In the genomic region with DNA sequence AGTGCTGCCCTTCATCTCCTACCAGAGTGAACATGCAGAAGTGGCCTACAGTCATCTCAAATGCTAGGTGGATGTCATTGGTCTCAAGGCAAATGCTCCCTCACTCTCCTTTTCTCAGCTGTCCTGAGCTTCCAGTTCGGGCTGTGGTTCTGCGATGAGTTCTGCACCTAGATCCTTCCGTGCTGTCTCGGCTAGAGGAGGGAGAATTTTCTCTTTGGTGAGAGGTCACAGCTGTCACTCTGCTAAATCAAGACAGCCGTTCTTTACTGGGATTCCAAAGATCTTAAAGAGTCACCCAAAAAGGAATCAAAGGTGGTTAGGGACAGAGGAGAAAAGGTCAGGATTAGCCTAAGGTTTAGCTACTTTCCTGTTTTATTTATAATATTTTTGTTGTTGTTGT, we compare ENCODE assay signal across 9 cellular contexts. TPM values are rescaled to one million over a fixed set of nuclear protein-coding genes. Genes with fewer than 3 reads are reported as not detected.
DNase-seq lines count a peak whose midpoint lies in the region; ATAC-seq and TF ChIP-seq lines count a peak whose summit lies in the region.
"Had no signal": no experiment of that assay in that cellular context is flagged by ENCODE, and none has a peak within 500 bp of the region (broad histone marks: within the 10 kb centered on the region; RNA-seq: fewer than 3 reads in every experiment).

No MANE protein-coding gene starts in this region.

- no peak overlapping the region for H3K9ac ChIP-seq in iPS-15b (ENCODE audit: low read depth, low read length)

- CTCF ChIA-PET in activated CD4-positive, alpha-beta memory T cell treated with anti-CD3 and anti-CD28 coated beads for 36 hours (lab: Charles Lee) = interaction anchor here (1.6 to 2.7 kb wide), 4 partner anchors 18 to 221 kb away, joined by 6 to 13 read pairs (median 8); partner anchors contain the start of genes MYLK4 and SERPINB1

- intact Hi-C loops in activated CD4-positive, alpha-beta memory T cell treated with anti-CD3 and anti-CD28 coated beads for 36 hours (cut with micrococcal nuclease) = loop anchor here (5.0 to 10.0 kb wide), 3 partner anchors 134 to 1367 kb away; partner anchors contain the start of genes ECI2 and SERPINB9

- TF ChIP-seq CTCF in thoracic aorta (IDR thresholded peaks at IDR 0.05) = no peak

- no peak overlapping the region for H3K27ac Mint-ChIP-seq in activated naive CD4-positive, alpha-beta T cell treated with anti-CD3 and anti-CD28 coated beads, Interleukin-2, amount 50 U/mL, for 24 hours
- no peak overlapping the region for H3K27ac Mint-ChIP-seq in activated CD4-positive, alpha-beta memory T cell treated with anti-CD3 and anti-CD28 coated beads for 36 hours

- no peaks in the 10 kb centered on the region for H3K27me3 Mint-ChIP-seq in activated naive CD4-positive, alpha-beta T cell treated with anti-CD3 and anti-CD28 coated beads, Interleukin-2, amount 50 U/mL, for 24 hours
- no peaks in the 10 kb centered on the region for H3K27me3 Mint-ChIP-seq in activated CD4-positive, alpha-beta memory T cell treated with anti-CD3 and anti-CD28 coated beads for 36 hours

- peaks cover 2% of the 10 kb centered on the region for H3K36me3 Mint-ChIP-seq in activated naive CD4-positive, alpha-beta T cell treated with anti-CD3 and anti-CD28 coated beads, Interleukin-2, amount 50 U/mL, for 24 hours
- H3K36me3 Mint-ChIP-seq in activated CD4-positive, alpha-beta memory T cell treated with anti-CD3 and anti-CD28 coated beads for 36 hours = peaks cover 19% of the 10 kb centered on the region

- peak overlapping the region; percentile 94 for H3K4me3 Mint-ChIP-seq in activated naive CD4-positive, alpha-beta T cell treated with anti-CD3 and anti-CD28 coated beads, Interleukin-2, amount 50 U/mL, for 24 hours
- peak overlapping the region; percentile 71 for H3K4me3 Mint-ChIP-seq in activated CD4-positive, alpha-beta memory T cell treated with anti-CD3 and anti-CD28 coated beads for 36 hours

- H3K27ac ChIP-seq in thoracic aorta = peak overlapping the region in 1 of 2 donors; percentile 99
- H3K27ac ChIP-seq: RWPE1 had no signal

- peaks cover 17% of the 10 kb centered on the region for H3K4me1 ChIP-seq in iPS-15b (ENCODE audit: control insufficient read depth, insufficient read depth, low read length)
- H3K4me1 ChIP-seq in thoracic aorta (ENCODE audit: control insufficient read depth in 1 of 2, low read depth in 2 of 2) = peaks cover 25 to 57% of the 10 kb centered on the region in 2 donors

- no peak for DNase-seq in activated naive CD4-positive, alpha-beta T cell (lab: John Stamatoyannopoulos, UW)
- DNase-seq in activated CD4-positive, alpha-beta memory T cell treated with anti-CD3 and anti-CD28 coated beads for 36 hours = no peak
- DNase-seq in thoracic aorta (ENCODE audit: low spot score) (no peak), putamen (ENCODE audit: low spot score) (no peak)

- H3K27me3 ChIP-seq in iPS-15b (ENCODE audit: control insufficient read depth, insufficient read depth, low read length) = no peaks in the 10 kb centered on the region
- H3K27me3 ChIP-seq in thoracic aorta (replicated peaks; ENCODE audit: insufficient read depth) = no peaks in the 10 kb centered on the region

- H3K9me3 Mint-ChIP-seq in activated naive CD4-positive, alpha-beta T cell treated with anti-CD3 and anti-CD28 coated beads, Interleukin-2, amount 50 U/mL, for 24 hours = no peaks in the 10 kb centered on the region
- H3K9me3 Mint-ChIP-seq in activated CD4-positive, alpha-beta memory T cell treated with anti-CD3 and anti-CD28 coated beads for 36 hours = no peaks in the 10 kb centered on the region

- ATAC-seq in thoracic aorta (ENCODE audit: insufficient number of reproducible peaks, low FRiP score, low read depth) = no peak
- no peak for ATAC-seq in GM18861 (IDR thresholded peaks at IDR 0.05; ENCODE audit: unreplicated experiment)
- ATAC-seq in GM18511 (IDR thresholded peaks at IDR 0.05; ENCODE audit: unreplicated experiment) = no peak

- POLR2A ChIA-PET in activated CD4-positive, alpha-beta memory T cell treated with anti-CD3 and anti-CD28 coated beads for 36 hours (lab: Charles Lee) = interaction anchor here (0.6 to 1.5 kb wide), 2 partner anchors 12 to 296 kb away, joined by 3 read pairs; no protein-coding TSS in a partner anchor

- peaks cover 70% of the 10 kb centered on the region for H3K4me1 Mint-ChIP-seq in activated naive CD4-positive, alpha-beta T cell treated with anti-CD3 and anti-CD28 coated beads, Interleukin-2, amount 50 U/mL, for 24 hours
- peaks cover 50% of the 10 kb centered on the region for H3K4me1 Mint-ChIP-seq in activated CD4-positive, alpha-beta memory T cell treated with anti-CD3 and anti-CD28 coated beads for 36 hours (ENCODE audit: low read depth)

- H3K36me3 ChIP-seq in iPS-15b (ENCODE audit: control insufficient read depth, insufficient read depth, low read length) (no peaks in the 10 kb centered on the region), thoracic aorta (no peaks in the 10 kb centered on the region)

- H3K4me3 ChIP-seq in iPS-15b (ENCODE audit: low read depth, low read length) = peak overlapping the region; percentile 23
- peak overlapping the region; percentile 94 for H3K4me3 ChIP-seq in thoracic aorta

- H3K9me3 ChIP-seq in iPS-15b (ENCODE audit: control insufficient read depth, insufficient read depth, low read length) = no peaks in the 10 kb centered on the region
- no peaks in the 10 kb centered on the region for H3K9me3 ChIP-seq in thoracic aorta

RNA-seq across cellular contexts. Expression of gene WRNIP1, which starts 2.9 kb away (rescaled TPM):
- 10 to 100 TPM; 32.7 to 32.8 TPM for total RNA-seq in activated CD4-positive, alpha-beta memory T cell treated with anti-CD3 and anti-CD28 coated beads for 36 hours
- total RNA-seq in thoracic aorta = 10 to 100 TPM; 87.8 to 93.3 TPM

RNA-seq across cellular contexts. Expression of gene MYLK4, which starts 17.4 kb away (rescaled TPM):
- under 1 TPM; 0.05 to 0.07 TPM for total RNA-seq in activated CD4-positive, alpha-beta memory T cell treated with anti-CD3 and anti-CD28 coated beads for 36 hours
- 1 to 10 TPM in 1 of 2 donors, under 1 TPM in 1; 0.68 to 2.0 TPM for total RNA-seq in thoracic aorta
